Comparison of ENCODE assay signal across 1 cellular context in the genomic region with DNA sequence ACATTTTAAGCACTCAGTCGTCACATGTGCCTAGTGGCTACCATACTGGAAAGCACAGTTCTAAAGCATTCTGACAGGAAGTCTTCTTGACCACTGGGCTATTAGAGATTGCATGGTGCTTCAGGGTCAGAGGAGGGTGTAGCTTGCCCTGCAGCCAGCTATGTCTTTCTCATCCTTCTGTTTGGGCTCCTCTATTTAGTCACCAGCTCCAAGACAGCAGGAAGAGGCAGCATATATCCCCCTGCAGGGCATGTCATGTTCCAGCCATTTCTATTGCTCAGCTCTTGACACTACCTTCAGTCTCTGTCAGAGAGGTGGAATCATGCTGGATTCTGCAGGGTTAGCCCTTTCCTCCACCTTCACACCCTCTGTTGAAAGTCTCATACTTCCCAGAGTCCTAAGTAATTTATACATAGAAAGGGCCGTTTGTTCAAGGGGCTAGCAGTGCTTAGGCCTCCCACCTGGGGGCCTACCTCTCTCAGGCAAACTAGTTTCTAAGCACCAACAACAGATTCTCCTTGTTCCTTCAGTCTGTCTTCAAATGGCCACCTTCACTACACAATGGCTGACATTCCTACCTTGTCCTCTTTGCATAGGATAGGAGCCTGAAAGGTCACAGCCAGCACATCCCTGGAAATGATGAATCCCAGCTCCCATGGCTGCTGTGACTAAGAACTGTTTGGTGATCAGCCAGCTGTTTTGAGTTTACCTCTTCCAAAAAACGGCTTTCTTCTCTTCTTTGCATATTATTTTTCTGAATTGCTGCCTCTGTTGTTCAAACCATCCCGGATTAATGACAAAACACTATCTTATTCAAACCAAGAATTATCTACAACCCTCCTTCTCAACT.
TF ChIP-seq lines count a peak whose summit lies in the region.

No MANE protein-coding gene starts in this region.

TF ChIP-seq in endothelial cell of umbilical vein, 7 proteins besides CTCF, POLR2A, EP300 and RAD21 (continued from another document):
- TF ChIP-seq POLR2AphosphoS5 (IDR thresholded peaks at IDR 0.05; ENCODE audit: insufficient read depth, low read depth, low read length), result no peak
- TF ChIP-seq JUN (IDR thresholded peaks at IDR 0.05; ENCODE audit: borderline replicate concordance, insufficient read depth, insufficient read length, low read depth), result no peak
- TF ChIP-seq MYC (IDR thresholded peaks at IDR 0.05; ENCODE audit: low read depth, low read length), result no peak
